In genomic region chr13:51330741-51331140, GRCh38 we compare ENCODE assay signal across 9 cellular contexts. TPM values are rescaled to one million over a fixed set of nuclear protein-coding genes. Genes with fewer than 3 reads are reported as not detected.
A peak's percentile ranks its signal among the peaks of the same experiment; 100 is the strongest.
DNase-seq lines count a peak whose midpoint lies in the region; ATAC-seq and TF ChIP-seq lines count a peak whose summit lies in the region.
"Had no signal": no experiment of that assay in that cellular context is flagged by ENCODE, and none has a peak within 500 bp of the region (broad histone marks: within the 10 kb centered on the region; RNA-seq: fewer than 3 reads in every experiment).

No MANE protein-coding gene starts in this region.

- no peak for TF ChIP-seq CTCF in osteocyte (IDR thresholded peaks at IDR 0.05)

- H3K36me3 Mint-ChIP-seq in osteocyte (ENCODE audit: unreplicated experiment), result no peaks in the 10 kb centered on the region

- DNase-seq in GF-D8 (lab: John Stamatoyannopoulos, UW) (peak; percentile 52), SKM-1 (lab: John Stamatoyannopoulos, UW; ENCODE audit: unreplicated experiment) (peak; percentile 68), kidney glomerular epithelial cell (lab: John Stamatoyannopoulos, UW) (peak; percentile 82), cardiac septum (ENCODE audit: low spot score) (no peak), DMS153 (lab: John Stamatoyannopoulos, UW) (no peak), osteocyte (ENCODE audit: extremely low spot score, unreplicated experiment) (no peak), NCI-H748 treated with DMSO at 0.1 percent for 48 hours (lab: John Stamatoyannopoulos, UW) (no peak)
- DNase-seq: activated CD4-positive, CD25-positive, alpha-beta regulatory T cell treated with anti-CD3 and anti-CD28 coated beads, Interleukin-2, amount 50 U/mL, for 72 hours had no signal

- intact Hi-C loops in cardiac septum (cut with DNase I), result no loop called here

- H3K9me3 Mint-ChIP-seq in osteocyte (ENCODE audit: unreplicated experiment), result no peaks in the 10 kb centered on the region

- no peak overlapping the region for H3K27ac Mint-ChIP-seq in osteocyte (ENCODE audit: unreplicated experiment)

- peaks cover 3% of the 10 kb centered on the region for H3K27me3 Mint-ChIP-seq in osteocyte (ENCODE audit: unreplicated experiment)

- peak; percentile 51 for ATAC-seq in HG02678 (IDR thresholded peaks at IDR 0.05; ENCODE audit: unreplicated experiment)

- H3K4me3 Mint-ChIP-seq in osteocyte (ENCODE audit: unreplicated experiment), result no peak overlapping the region

- no peaks in the 10 kb centered on the region for H3K4me1 Mint-ChIP-seq in osteocyte (ENCODE audit: unreplicated experiment)

RNA-seq across cellular contexts. Expression of gene SERPINE3, which starts 8.8 kb away (rescaled TPM):
- not detected for total RNA-seq in cardiac septum
- not detected in 2 replicates for total RNA-seq in osteocyte

Comparison
In these comparisons a context has a peak if more than half of its experiments do, and no peak if none do; other contexts are left out.
1. DNase-seq: peak in GF-D8 (single experiment), SKM-1 (single experiment) and kidney glomerular epithelial cell (single experiment); none in cardiac septum (single experiment), DMS153 (single experiment), osteocyte (single experiment) and NCI-H748 treated with DMSO at 0.1 percent for 48 hours (single experiment).